Comparison of ENCODE assay signal across 1 cellular context in genomic region chr7:66075590-66076458, GRCh38.
TF ChIP-seq lines count a peak whose summit lies in the region.

Gene ASL, plus strand, starts transcription at chr7:66075819. Its CDS starts 263 bp downstream, at chr7:66076082.

TF ChIP-seq in K562, 482 proteins besides CTCF, POLR2A, EP300 and RAD21 (continued from another document and continues in another):
- TF ChIP-seq REST (CRISPR knock-in tag; IDR thresholded peaks at IDR 0.05; ENCODE audit: low read depth) (no peak), CHD2 (IDR thresholded peaks at IDR 0.05; ENCODE audit: low read depth, low read length) (peak; percentile 69), ZNF507 (tag; conservative IDR thresholded peaks at IDR 0.05) (no peak), SMARCC2 (IDR thresholded peaks at IDR 0.05; ENCODE audit: low read depth) (no peak), PHF21A (IDR thresholded peaks at IDR 0.05; ENCODE audit: borderline replicate concordance, low read depth) (no peak), POLR2G (IDR thresholded peaks at IDR 0.05; ENCODE audit: low read depth, low read length) (peak; percentile 100), ARID1B (IDR thresholded peaks at IDR 0.05) (peak; percentile 5; the same call in 1 of the 2 replicates), JUN (IDR thresholded peaks at IDR 0.05; ENCODE audit: borderline replicate concordance, low read depth, low read length) (peak; percentile 83), JUN (CRISPR knock-in tag; IDR thresholded peaks at IDR 0.05; ENCODE audit: borderline replicate concordance) (no peak; the same call in 1 of the 2 replicates), EP400 (IDR thresholded peaks at IDR 0.05) (peak; percentile 80), SRSF9 (IDR thresholded peaks at IDR 0.05; ENCODE audit: borderline replicate concordance, low read depth, low read length) (no peak), HBP1 (CRISPR knock-in tag; IDR thresholded peaks at IDR 0.05) (no peak), SFPQ (IDR thresholded peaks at IDR 0.05; ENCODE audit: low read depth, low read length) (no peak), ZNF197 (CRISPR knock-in tag; IDR thresholded peaks at IDR 0.05; ENCODE audit: low read depth) (no peak), KLF10 (CRISPR knock-in tag; IDR thresholded peaks at IDR 0.05) (no peak), PTRF (tag; IDR thresholded peaks at IDR 0.05) (no peak), TBL1XR1 (IDR thresholded peaks at IDR 0.05; ENCODE audit: low read length in 2 of 2) (no peak), ZNF707 (CRISPR knock-in tag; conservative IDR thresholded peaks at IDR 0.05) (no peak), ZBTB40 (IDR thresholded peaks at IDR 0.05) (0 out of 2 replicates have a peak, but pooled peaks have one; percentile 24), ZBTB40 (CRISPR knock-in tag; IDR thresholded peaks at IDR 0.05) (no peak), GABPA (tag; conservative IDR thresholded peaks at IDR 0.05; ENCODE audit: low read depth) (peak; percentile 61), THRA (IDR thresholded peaks at IDR 0.05) (no peak), ZNF511 (CRISPR knock-in tag; IDR thresholded peaks at IDR 0.05) (peak; percentile 86), ZNF277 (CRISPR knock-in tag; IDR thresholded peaks at IDR 0.05; ENCODE audit: borderline replicate concordance) (no peak), FOXK1 (CRISPR knock-in tag; IDR thresholded peaks at IDR 0.05; ENCODE audit: borderline replicate concordance) (no peak), ZNF431 (CRISPR knock-in tag; IDR thresholded peaks at IDR 0.05) (peak; percentile 59; the same call in 1 of the 2 replicates), NFE2L1 (tag; IDR thresholded peaks at IDR 0.05; ENCODE audit: borderline replicate concordance, low read depth) (no peak), ID3 (CRISPR knock-in tag; IDR thresholded peaks at IDR 0.05) (no peak), ID3 (tag; IDR thresholded peaks at IDR 0.05) (no peak), DIDO1 (tag; IDR thresholded peaks at IDR 0.05; ENCODE audit: low read depth) (no peak), CBFA2T2 (conservative IDR thresholded peaks at IDR 0.05) (no peak), SRF (CRISPR knock-in tag; IDR thresholded peaks at IDR 0.05) (peak in 1 of 2 experiments; percentile 69; a peak in 1 of 4 replicates), ZNF347 (CRISPR knock-in tag; IDR thresholded peaks at IDR 0.05; ENCODE audit: low read depth) (no peak), KLF16 (IDR thresholded peaks at IDR 0.05) (no peak), XRCC5 (IDR thresholded peaks at IDR 0.05; ENCODE audit: low read depth, low read length) (0 out of 2 replicates have a peak, but pooled peaks have one; percentile 24), STAT6 (CRISPR knock-in tag; IDR thresholded peaks at IDR 0.05) (no peak), ZNF282 (CRISPR knock-in tag; IDR thresholded peaks at IDR 0.05) (no peak), POLR2AphosphoS2 (IDR thresholded peaks at IDR 0.05; ENCODE audit: low read length) (no peak), SAFB (IDR thresholded peaks at IDR 0.05; ENCODE audit: borderline replicate concordance, low read depth, low read length) (peak; percentile 60; the same call in 1 of the 2 replicates)
